ENCODE assay signal across 1 cellular context in genomic region chr6:27809939-27810767, GRCh38.
TF ChIP-seq lines count a peak whose summit lies in the region.

No MANE protein-coding gene starts in this region.

TF ChIP-seq in HepG2, 621 proteins besides CTCF, POLR2A, EP300 and RAD21 (continued from another document and continues in another):
- TF ChIP-seq TFE3 (CRISPR knock-in tag; IDR thresholded peaks at IDR 0.05) (peak; percentile 61; the same call in 1 of the 2 replicates), ISX (CRISPR knock-in tag; conservative IDR thresholded peaks at IDR 0.05) (0 out of 2 replicates have a peak, but pooled peaks have one; percentile 40), ZEB1 (IDR thresholded peaks at IDR 0.05; ENCODE audit: insufficient replicate concordance, low read depth) (no peak), ATAD3A (CRISPR knock-in tag; IDR thresholded peaks at IDR 0.05) (no peak), SMC3 (IDR thresholded peaks at IDR 0.05; ENCODE audit: low read length) (no peak), RFX1 (IDR thresholded peaks at IDR 0.05) (no peak), DR1 (CRISPR knock-in tag; IDR thresholded peaks at IDR 0.05) (peak; percentile 86; the same call in 1 of the 2 replicates), RFXANK (CRISPR knock-in tag; IDR thresholded peaks at IDR 0.05) (no peak), SIN3B (IDR thresholded peaks at IDR 0.05; ENCODE audit: low read length) (no peak), ZNF431 (CRISPR knock-in tag; IDR thresholded peaks at IDR 0.05; ENCODE audit: borderline replicate concordance, low read depth) (0 out of 2 replicates have a peak, but pooled peaks have one; percentile 55), ZNF251 (CRISPR knock-in tag; IDR thresholded peaks at IDR 0.05) (no peak; the same call in 1 of the 2 replicates), POGZ (CRISPR knock-in tag; IDR thresholded peaks at IDR 0.05) (peak; percentile 84), ARHGAP35 (CRISPR knock-in tag; IDR thresholded peaks at IDR 0.05; ENCODE audit: borderline replicate concordance) (peak; percentile 90; the same call in 1 of the 2 replicates), IRF2 (CRISPR knock-in tag; IDR thresholded peaks at IDR 0.05) (peak; percentile 93), GABPA (IDR thresholded peaks at IDR 0.05; ENCODE audit: low read depth, low read length) (no peak), GABPA (CRISPR knock-in tag; IDR thresholded peaks at IDR 0.05; ENCODE audit: low read depth) (no peak), PCBP2 (optimal IDR thresholded peaks at IDR 0.05; ENCODE audit: low read depth, low read length, poor library complexity, severe bottlenecking) (no peak), NFE2L1 (CRISPR knock-in tag; IDR thresholded peaks at IDR 0.05; ENCODE audit: borderline replicate concordance) (peak; percentile 77; the same call in 1 of the 2 replicates), SATB2 (CRISPR knock-in tag; IDR thresholded peaks at IDR 0.05) (peak; percentile 80), GABPB1 (CRISPR knock-in tag; IDR thresholded peaks at IDR 0.05) (peak; percentile 82), ZNF644 (CRISPR knock-in tag; IDR thresholded peaks at IDR 0.05; ENCODE audit: low read depth) (peak; percentile 70), MYC (CRISPR knock-in tag; IDR thresholded peaks at IDR 0.05; ENCODE audit: borderline replicate concordance) (peak; percentile 87; the same call in 1 of the 2 replicates), ZNF451 (CRISPR knock-in tag; IDR thresholded peaks at IDR 0.05) (peak; percentile 97), ZNF660 (CRISPR knock-in tag; IDR thresholded peaks at IDR 0.05; ENCODE audit: borderline replicate concordance, low read depth) (no peak), TMF1 (CRISPR knock-in tag; IDR thresholded peaks at IDR 0.05; ENCODE audit: low read depth) (no peak), SPEN (CRISPR knock-in tag; IDR thresholded peaks at IDR 0.05; ENCODE audit: low read depth) (peak; percentile 90), ZNF567 (CRISPR knock-in tag; IDR thresholded peaks at IDR 0.05; ENCODE audit: borderline replicate concordance) (no peak), SRSF9 (IDR thresholded peaks at IDR 0.05; ENCODE audit: borderline replicate concordance, insufficient read depth, low read depth, low read length, poor library complexity, severe bottlenecking) (no peak), CHD2 (IDR thresholded peaks at IDR 0.05; ENCODE audit: low read depth, low read length) (peak; percentile 71), ZNF30 (CRISPR knock-in tag; IDR thresholded peaks at IDR 0.05) (no peak), ZNF235 (CRISPR knock-in tag; IDR thresholded peaks at IDR 0.05; ENCODE audit: borderline replicate concordance) (no peak), ZNF136 (CRISPR knock-in tag; IDR thresholded peaks at IDR 0.05; ENCODE audit: low read depth) (peak; percentile 77; the same call in 1 of the 2 replicates), ZNF773 (CRISPR knock-in tag; IDR thresholded peaks at IDR 0.05; ENCODE audit: borderline replicate concordance) (peak; percentile 91), SMAD9 (CRISPR knock-in tag; IDR thresholded peaks at IDR 0.05) (peak; percentile 92), KAT7 (CRISPR knock-in tag; IDR thresholded peaks at IDR 0.05; ENCODE audit: borderline replicate concordance) (peak; percentile 100), ELF1 (CRISPR knock-in tag; IDR thresholded peaks at IDR 0.05) (no peak), SMARCC2 (IDR thresholded peaks at IDR 0.05) (no peak), TFAP4 (IDR thresholded peaks at IDR 0.05; ENCODE audit: borderline replicate concordance, low read depth) (peak; percentile 78; the same call in 1 of the 2 replicates), PCBP1 (IDR thresholded peaks at IDR 0.05; ENCODE audit: borderline replicate concordance, low read depth, low read length) (no peak; the same call in 1 of the 2 replicates), FOXO1 (CRISPR knock-in tag; IDR thresholded peaks at IDR 0.05) (peak; percentile 66), JUN (CRISPR knock-in tag; IDR thresholded peaks at IDR 0.05) (no peak), HCFC1 (IDR thresholded peaks at IDR 0.05; ENCODE audit: low read depth, low read length) (no peak), ZBTB37 (CRISPR knock-in tag; IDR thresholded peaks at IDR 0.05) (peak; percentile 15; the same call in 1 of the 2 replicates), ZNF782 (CRISPR knock-in tag; IDR thresholded peaks at IDR 0.05; ENCODE audit: borderline replicate concordance) (peak; percentile 90), CBFB (CRISPR knock-in tag; IDR thresholded peaks at IDR 0.05) (peak; percentile 85; the same call in 1 of the 2 replicates), ZNF720 (CRISPR knock-in tag; IDR thresholded peaks at IDR 0.05) (no peak), SETDB1 (CRISPR knock-in tag; IDR thresholded peaks at IDR 0.05; ENCODE audit: borderline replicate concordance) (no peak), KLF9 (CRISPR knock-in tag; IDR thresholded peaks at IDR 0.05; ENCODE audit: low read depth) (no peak)
- TF ChIP-seq, protein P1, sequence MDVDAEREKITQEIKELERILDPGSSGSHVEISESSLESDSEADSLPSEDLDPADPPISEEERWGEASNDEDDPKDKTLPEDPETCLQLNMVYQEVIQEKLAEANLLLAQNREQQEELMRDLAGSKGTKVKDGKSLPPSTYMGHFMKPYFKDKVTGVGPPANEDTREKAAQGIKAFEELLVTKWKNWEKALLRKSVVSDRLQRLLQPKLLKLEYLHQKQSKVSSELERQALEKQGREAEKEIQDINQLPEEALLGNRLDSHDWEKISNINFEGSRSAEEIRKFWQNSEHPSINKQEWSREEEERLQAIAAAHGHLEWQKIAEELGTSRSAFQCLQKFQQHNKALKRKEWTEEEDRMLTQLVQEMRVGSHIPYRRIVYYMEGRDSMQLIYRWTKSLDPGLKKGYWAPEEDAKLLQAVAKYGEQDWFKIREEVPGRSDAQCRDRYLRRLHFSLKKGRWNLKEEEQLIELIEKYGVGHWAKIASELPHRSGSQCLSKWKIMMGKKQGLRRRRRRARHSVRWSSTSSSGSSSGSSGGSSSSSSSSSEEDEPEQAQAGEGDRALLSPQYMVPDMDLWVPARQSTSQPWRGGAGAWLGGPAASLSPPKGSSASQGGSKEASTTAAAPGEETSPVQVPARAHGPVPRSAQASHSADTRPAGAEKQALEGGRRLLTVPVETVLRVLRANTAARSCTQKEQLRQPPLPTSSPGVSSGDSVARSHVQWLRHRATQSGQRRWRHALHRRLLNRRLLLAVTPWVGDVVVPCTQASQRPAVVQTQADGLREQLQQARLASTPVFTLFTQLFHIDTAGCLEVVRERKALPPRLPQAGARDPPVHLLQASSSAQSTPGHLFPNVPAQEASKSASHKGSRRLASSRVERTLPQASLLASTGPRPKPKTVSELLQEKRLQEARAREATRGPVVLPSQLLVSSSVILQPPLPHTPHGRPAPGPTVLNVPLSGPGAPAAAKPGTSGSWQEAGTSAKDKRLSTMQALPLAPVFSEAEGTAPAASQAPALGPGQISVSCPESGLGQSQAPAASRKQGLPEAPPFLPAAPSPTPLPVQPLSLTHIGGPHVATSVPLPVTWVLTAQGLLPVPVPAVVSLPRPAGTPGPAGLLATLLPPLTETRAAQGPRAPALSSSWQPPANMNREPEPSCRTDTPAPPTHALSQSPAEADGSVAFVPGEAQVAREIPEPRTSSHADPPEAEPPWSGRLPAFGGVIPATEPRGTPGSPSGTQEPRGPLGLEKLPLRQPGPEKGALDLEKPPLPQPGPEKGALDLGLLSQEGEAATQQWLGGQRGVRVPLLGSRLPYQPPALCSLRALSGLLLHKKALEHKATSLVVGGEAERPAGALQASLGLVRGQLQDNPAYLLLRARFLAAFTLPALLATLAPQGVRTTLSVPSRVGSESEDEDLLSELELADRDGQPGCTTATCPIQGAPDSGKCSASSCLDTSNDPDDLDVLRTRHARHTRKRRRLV (CRISPR knock-in tag; IDR thresholded peaks at IDR 0.05), result peak; percentile 29; the same call in 1 of the 2 replicates
- TF ChIP-seq, protein P2, sequence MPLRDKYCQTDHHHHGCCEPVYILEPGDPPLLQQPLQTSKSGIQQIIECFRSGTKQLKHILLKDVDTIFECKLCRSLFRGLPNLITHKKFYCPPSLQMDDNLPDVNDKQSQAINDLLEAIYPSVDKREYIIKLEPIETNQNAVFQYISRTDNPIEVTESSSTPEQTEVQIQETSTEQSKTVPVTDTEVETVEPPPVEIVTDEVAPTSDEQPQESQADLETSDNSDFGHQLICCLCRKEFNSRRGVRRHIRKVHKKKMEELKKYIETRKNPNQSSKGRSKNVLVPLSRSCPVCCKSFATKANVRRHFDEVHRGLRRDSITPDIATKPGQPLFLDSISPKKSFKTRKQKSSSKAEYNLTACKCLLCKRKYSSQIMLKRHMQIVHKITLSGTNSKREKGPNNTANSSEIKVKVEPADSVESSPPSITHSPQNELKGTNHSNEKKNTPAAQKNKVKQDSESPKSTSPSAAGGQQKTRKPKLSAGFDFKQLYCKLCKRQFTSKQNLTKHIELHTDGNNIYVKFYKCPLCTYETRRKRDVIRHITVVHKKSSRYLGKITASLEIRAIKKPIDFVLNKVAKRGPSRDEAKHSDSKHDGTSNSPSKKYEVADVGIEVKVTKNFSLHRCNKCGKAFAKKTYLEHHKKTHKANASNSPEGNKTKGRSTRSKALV (CRISPR knock-in tag; IDR thresholded peaks at IDR 0.05), result peak; percentile 98
- TF ChIP-seq, protein P3, sequence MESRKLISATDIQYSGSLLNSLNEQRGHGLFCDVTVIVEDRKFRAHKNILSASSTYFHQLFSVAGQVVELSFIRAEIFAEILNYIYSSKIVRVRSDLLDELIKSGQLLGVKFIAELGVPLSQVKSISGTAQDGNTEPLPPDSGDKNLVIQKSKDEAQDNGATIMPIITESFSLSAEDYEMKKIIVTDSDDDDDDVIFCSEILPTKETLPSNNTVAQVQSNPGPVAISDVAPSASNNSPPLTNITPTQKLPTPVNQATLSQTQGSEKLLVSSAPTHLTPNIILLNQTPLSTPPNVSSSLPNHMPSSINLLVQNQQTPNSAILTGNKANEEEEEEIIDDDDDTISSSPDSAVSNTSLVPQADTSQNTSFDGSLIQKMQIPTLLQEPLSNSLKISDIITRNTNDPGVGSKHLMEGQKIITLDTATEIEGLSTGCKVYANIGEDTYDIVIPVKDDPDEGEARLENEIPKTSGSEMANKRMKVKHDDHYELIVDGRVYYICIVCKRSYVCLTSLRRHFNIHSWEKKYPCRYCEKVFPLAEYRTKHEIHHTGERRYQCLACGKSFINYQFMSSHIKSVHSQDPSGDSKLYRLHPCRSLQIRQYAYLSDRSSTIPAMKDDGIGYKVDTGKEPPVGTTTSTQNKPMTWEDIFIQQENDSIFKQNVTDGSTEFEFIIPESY (CRISPR knock-in tag; IDR thresholded peaks at IDR 0.05), result no peak
- TF ChIP-seq, protein P4, sequence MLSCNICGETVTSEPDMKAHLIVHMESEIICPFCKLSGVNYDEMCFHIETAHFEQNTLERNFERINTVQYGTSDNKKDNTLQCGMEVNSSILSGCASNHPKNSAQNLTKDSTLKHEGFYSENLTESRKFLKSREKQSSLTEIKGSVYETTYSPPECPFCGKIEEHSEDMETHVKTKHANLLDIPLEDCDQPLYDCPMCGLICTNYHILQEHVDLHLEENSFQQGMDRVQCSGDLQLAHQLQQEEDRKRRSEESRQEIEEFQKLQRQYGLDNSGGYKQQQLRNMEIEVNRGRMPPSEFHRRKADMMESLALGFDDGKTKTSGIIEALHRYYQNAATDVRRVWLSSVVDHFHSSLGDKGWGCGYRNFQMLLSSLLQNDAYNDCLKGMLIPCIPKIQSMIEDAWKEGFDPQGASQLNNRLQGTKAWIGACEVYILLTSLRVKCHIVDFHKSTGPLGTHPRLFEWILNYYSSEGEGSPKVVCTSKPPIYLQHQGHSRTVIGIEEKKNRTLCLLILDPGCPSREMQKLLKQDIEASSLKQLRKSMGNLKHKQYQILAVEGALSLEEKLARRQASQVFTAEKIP (CRISPR knock-in tag; IDR thresholded peaks at IDR 0.05; ENCODE audit: borderline replicate concordance), result no peak
- TF ChIP-seq, protein P5, sequence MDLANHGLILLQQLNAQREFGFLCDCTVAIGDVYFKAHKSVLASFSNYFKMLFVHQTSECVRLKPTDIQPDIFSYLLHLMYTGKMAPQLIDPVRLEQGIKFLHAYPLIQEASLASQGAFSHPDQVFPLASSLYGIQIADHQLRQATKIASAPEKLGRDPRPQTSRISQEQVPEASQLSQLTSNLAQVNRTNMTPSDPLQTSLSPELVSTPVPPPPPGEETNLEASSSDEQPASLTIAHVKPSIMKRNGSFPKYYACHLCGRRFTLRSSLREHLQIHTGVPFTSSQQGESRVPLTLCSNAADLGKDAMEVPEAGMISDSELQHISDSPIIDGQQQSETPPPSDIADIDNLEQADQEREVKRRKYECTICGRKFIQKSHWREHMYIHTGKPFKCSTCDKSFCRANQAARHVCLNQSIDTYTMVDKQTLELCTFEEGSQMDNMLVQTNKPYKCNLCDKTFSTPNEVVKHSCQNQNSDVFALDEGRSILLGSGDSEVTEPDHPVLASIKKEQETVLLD (CRISPR knock-in tag; IDR thresholded peaks at IDR 0.05; ENCODE audit: low read depth), result no peak
